ENCODE assay signal across 8 cellular contexts in genomic region chr1:41313661-41314131, GRCh38. TPM values are rescaled to one million over a fixed set of nuclear protein-coding genes. Genes with fewer than 3 reads are reported as not detected.
DNase-seq lines count a peak whose midpoint lies in the region; ATAC-seq and TF ChIP-seq lines count a peak whose summit lies in the region.

No MANE protein-coding gene starts in this region.

- BruUV-seq in MCF 10A (replicated peaks; lab: Mats Ljungman, UMichigan) = no TSS peak

- DNase-seq in GM06990 (ENCODE audit: extremely low read depth, insufficient read length) (no peak), LNCaP clone FGC (ENCODE audit: low read depth) (no peak), MCF 10A (ENCODE audit: unreplicated experiment) (peak; percentile 14), mesothelial cell of epicardium (ENCODE audit: low spot score in 2 of 2, unreplicated experiment in 2 of 2) (no peak), GDM1 (lab: John Stamatoyannopoulos, UW) (no peak)

- no peak overlapping the region for H3K4me3 Mint-ChIP-seq in MCF 10A (ENCODE audit: unreplicated experiment)
- H3K4me3 Mint-ChIP-seq in mesothelial cell of epicardium = no peak overlapping the region

- POLR2A ChIA-PET in MCF 10A (lab: Yijun Ruan, JAX) = no interaction called here

- H3K27me3 Mint-ChIP-seq in MCF 10A (ENCODE audit: insufficient read depth, unreplicated experiment) (no peaks in the 10 kb centered on the region), mesothelial cell of epicardium (ENCODE audit: low read depth) (peaks cover 2% of the 10 kb centered on the region)

- H3K4me3 ChIP-seq in GM06990 (replicated peaks; ENCODE audit: low read depth, low read length) (no peak overlapping the region), LNCaP clone FGC (ENCODE audit: low read depth, low read length) (no peak overlapping the region)

- no peak overlapping the region for H3K27ac Mint-ChIP-seq in MCF 10A (ENCODE audit: low read depth, unreplicated experiment)
- no peak overlapping the region for H3K27ac Mint-ChIP-seq in mesothelial cell of epicardium

- no peaks in the 10 kb centered on the region; the same call in none of the 2 replicates for H3K27me3 ChIP-seq in GM06990 (replicated peaks; ENCODE audit: control insufficient read depth, insufficient read depth, low read length)

- CTCF ChIA-PET in MCF 10A (lab: Yijun Ruan, JAX) = interaction anchor here (0.6 to 2.4 kb wide), 5 partner anchors 31 to 364 kb away, joined by 3 to 11 read pairs (median 6); no protein-coding TSS in a partner anchor

- TF ChIP-seq CTCF in GM06990 (IDR thresholded peaks at IDR 0.05; ENCODE audit: insufficient read depth, low read length, poor library complexity, severe bottlenecking) (peak; percentile 73), LNCaP clone FGC (IDR thresholded peaks at IDR 0.05; ENCODE audit: control insufficient read depth, extremely low read depth, insufficient read depth) (0 out of 2 replicates have a peak, but pooled peaks have one; percentile 13), MCF 10A (IDR thresholded peaks at IDR 0.05; ENCODE audit: unreplicated experiment) (peak; percentile 26), mesothelial cell of epicardium (IDR thresholded peaks at IDR 0.05; ENCODE audit: unreplicated experiment) (peak; percentile 70)

- peaks cover 10% of the 10 kb centered on the region for H3K4me1 Mint-ChIP-seq in MCF 10A (ENCODE audit: insufficient read depth, unreplicated experiment)
- peaks cover 30% of the 10 kb centered on the region for H3K4me1 Mint-ChIP-seq in mesothelial cell of epicardium

- intact Hi-C loops in MCF 10A (cut with micrococcal nuclease) = no loop called here

- H3K9me3 Mint-ChIP-seq in MCF 10A (ENCODE audit: unreplicated experiment) = no peaks in the 10 kb centered on the region
- H3K9me3 Mint-ChIP-seq in mesothelial cell of epicardium = peaks cover 4% of the 10 kb centered on the region

- H3K36me3 Mint-ChIP-seq in MCF 10A (ENCODE audit: insufficient read depth, unreplicated experiment) (no peaks in the 10 kb centered on the region), mesothelial cell of epicardium (no peaks in the 10 kb centered on the region)

- H3K36me3 ChIP-seq in GM06990 (ENCODE audit: control insufficient read depth, insufficient read depth, low read length) = no peaks in the 10 kb centered on the region

- no peak for ATAC-seq in GM19463 (IDR thresholded peaks at IDR 0.05; ENCODE audit: unreplicated experiment)
- no peak for ATAC-seq in HG03139 (IDR thresholded peaks at IDR 0.05; ENCODE audit: unreplicated experiment)
- ATAC-seq in GM18502 (IDR thresholded peaks at IDR 0.05; ENCODE audit: poor library complexity, unreplicated experiment) = no peak

RNA-seq across cellular contexts. Expression of gene FOXO6, which starts 47.5 kb away (rescaled TPM):
- 0.22 and 0.28 TPM in 2 replicates for total RNA-seq in MCF 10A (2022)
- 34.8 to 38.4 TPM (median 37.4 TPM) in 3 replicates for total RNA-seq in mesothelial cell of epicardium

Comparison
In these comparisons a context has a peak if more than half of its experiments do, and no peak if none do; other contexts are left out.
1. CTCF ChIP-seq: peak in every context shown above with its lines; median percentile 73 in GM06990; 70 in mesothelial cell of epicardium; 26 in MCF 10A; 13 in LNCaP clone FGC.
2. RNA of gene FOXO6, which starts 47.5 kb away (total RNA-seq): 34.8 to 38.4 TPM in mesothelial cell of epicardium; 0.22 to 0.28 TPM in MCF 10A; every median in the first group is over 10 times any median in the second.